ENCODE assay signal across 1 cellular context in the genomic region with DNA sequence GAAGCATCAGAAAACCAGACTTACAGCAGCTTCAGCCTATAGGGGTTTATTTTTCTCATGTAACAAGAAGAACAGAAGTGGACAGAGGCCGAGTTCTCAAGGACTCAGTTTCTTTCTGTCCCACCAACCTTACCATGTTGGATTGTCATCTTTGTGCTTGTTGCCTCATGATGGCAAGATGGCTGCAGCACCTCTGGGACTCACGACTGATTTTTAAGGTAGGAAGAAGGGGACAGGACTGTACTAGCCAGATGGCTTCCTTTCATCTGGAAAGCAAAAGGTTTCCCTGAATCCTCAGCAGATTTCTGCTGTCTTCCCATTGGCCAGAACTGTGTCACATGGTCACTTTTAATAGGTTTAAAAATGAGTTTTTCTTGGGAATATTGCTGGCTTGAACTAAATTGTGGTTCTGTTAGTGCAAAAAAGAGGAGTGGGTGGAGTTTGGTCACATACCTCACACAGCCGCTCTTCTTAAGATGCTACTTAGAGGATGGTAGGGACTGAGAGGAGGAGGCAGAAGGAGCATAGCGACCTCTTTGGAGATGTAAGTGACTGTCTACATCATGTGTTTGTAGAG.
TF ChIP-seq lines count a peak whose summit lies in the region.

No MANE protein-coding gene starts in this region.

TF ChIP-seq in SK-N-SH, 30 proteins besides CTCF, POLR2A, EP300 and RAD21 (continued from another document):
- TF ChIP-seq, protein P1, sequence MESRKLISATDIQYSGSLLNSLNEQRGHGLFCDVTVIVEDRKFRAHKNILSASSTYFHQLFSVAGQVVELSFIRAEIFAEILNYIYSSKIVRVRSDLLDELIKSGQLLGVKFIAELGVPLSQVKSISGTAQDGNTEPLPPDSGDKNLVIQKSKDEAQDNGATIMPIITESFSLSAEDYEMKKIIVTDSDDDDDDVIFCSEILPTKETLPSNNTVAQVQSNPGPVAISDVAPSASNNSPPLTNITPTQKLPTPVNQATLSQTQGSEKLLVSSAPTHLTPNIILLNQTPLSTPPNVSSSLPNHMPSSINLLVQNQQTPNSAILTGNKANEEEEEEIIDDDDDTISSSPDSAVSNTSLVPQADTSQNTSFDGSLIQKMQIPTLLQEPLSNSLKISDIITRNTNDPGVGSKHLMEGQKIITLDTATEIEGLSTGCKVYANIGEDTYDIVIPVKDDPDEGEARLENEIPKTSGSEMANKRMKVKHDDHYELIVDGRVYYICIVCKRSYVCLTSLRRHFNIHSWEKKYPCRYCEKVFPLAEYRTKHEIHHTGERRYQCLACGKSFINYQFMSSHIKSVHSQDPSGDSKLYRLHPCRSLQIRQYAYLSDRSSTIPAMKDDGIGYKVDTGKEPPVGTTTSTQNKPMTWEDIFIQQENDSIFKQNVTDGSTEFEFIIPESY (IDR thresholded peaks at IDR 0.05; ENCODE audit: borderline replicate concordance, low read depth), result no peak
- TF ChIP-seq, protein P2, sequence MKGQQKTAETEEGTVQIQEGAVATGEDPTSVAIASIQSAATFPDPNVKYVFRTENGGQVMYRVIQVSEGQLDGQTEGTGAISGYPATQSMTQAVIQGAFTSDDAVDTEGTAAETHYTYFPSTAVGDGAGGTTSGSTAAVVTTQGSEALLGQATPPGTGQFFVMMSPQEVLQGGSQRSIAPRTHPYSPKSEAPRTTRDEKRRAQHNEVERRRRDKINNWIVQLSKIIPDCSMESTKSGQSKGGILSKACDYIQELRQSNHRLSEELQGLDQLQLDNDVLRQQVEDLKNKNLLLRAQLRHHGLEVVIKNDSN (IDR thresholded peaks at IDR 0.05; ENCODE audit: borderline replicate concordance, low read depth), result peak; percentile 76; the same call in 1 of the 2 replicates
